In genomic region chr16:50928065-50928464, GRCh38 we compare ENCODE assay signal across 24 cellular contexts.
"Had no signal": no experiment of that assay in that cellular context is flagged by ENCODE, and none has a peak within 500 bp of the region (broad histone marks: within the 10 kb centered on the region; RNA-seq: fewer than 3 reads in every experiment).

No MANE protein-coding gene starts in this region.

- H3K4me3 ChIP-seq: adrenal gland, body of pancreas, neural progenitor cell, skin epidermis, testis, transverse colon had no signal

- ATAC-seq: body of pancreas; esophagus mucosa; naive thymus-derived CD8-positive, alpha-beta T cell; sciatic nerve; stimulated activated naive CD8-positive, alpha-beta T cell treated with anti-CD3 and anti-CD28 coated beads, Interleukin-15, Interleukin-2, amounts not matched to agents 100 U/mL and 50 U/mL, for 24 hours had no signal

- DNase-seq: activated CD4-positive, alpha-beta T cell treated with anti-CD3 and anti-CD28 coated beads for 4 hours; activated CD4-positive, alpha-beta T cell treated with anti-CD3 and anti-CD28 coated beads, Interleukin-2, amount 50 U/mL, for 4 hours; activated CD4-positive, CD25-positive, alpha-beta regulatory T cell; activated effector memory CD4-positive, alpha-beta T cell treated with anti-CD3 and anti-CD28 coated beads, Interleukin-2, amount 50 U/mL, for 16 hours; activated naive CD4-positive, alpha-beta T cell treated with anti-CD3 and anti-CD28 coated beads for 36 hours; activated naive CD8-positive, alpha-beta T cell treated with anti-CD3 and anti-CD28 coated beads for 36 hours; adrenal gland; aorta; body of pancreas; cortex of kidney; foreskin fibroblast; head of caudate nucleus; hippocampal formation; naive thymus-derived CD8-positive, alpha-beta T cell; occipital lobe; stimulated activated CD4-positive, alpha-beta T cell treated with anti-CD3 and anti-CD28 coated beads, Interleukin-12 subunit alpha, Interleukin-12 subunit beta, amount 100 ng/mL, for 4 hours; stimulated activated CD4-positive, alpha-beta T cell treated with anti-CD3 and anti-CD28 coated beads, Interleukin-4, amount 100 ng/mL, for 1 hour; stimulated activated naive CD8-positive, alpha-beta T cell treated with anti-CD3 and anti-CD28 coated beads, Interleukin-15, Interleukin-2, amounts not matched to agents 100 U/mL and 50 U/mL, for 24 hours; testis; transverse colon had no signal

- H3K36me3 ChIP-seq: adrenal gland, neural progenitor cell, transverse colon had no signal

- H3K4me1 ChIP-seq: adrenal gland, testis, transverse colon had no signal

- H3K27ac ChIP-seq: adrenal gland, body of pancreas, neural progenitor cell, skin epidermis, testis, transverse colon had no signal

- H3K27me3 ChIP-seq: adrenal gland, body of pancreas, neural progenitor cell, testis, transverse colon had no signal

- H3K9me3 ChIP-seq: adrenal gland, body of pancreas, testis, transverse colon had no signal
